In genomic region chr5:133130387-133131118, GRCh38 we compare ENCODE assay signal across 2 cellular contexts.
TF ChIP-seq lines count a peak whose summit lies in the region.

No MANE protein-coding gene starts in this region.

TF ChIP-seq in K562, 482 proteins besides CTCF, POLR2A, EP300 and RAD21 (continued from another document):
- TF ChIP-seq CREB3 (tag; conservative IDR thresholded peaks at IDR 0.05; ENCODE audit: low read depth) (no peak), VEZF1 (CRISPR knock-in tag; IDR thresholded peaks at IDR 0.05) (peak; percentile 23; the same call in 1 of the 2 replicates), PRDM10 (IDR thresholded peaks at IDR 0.05; ENCODE audit: partially characterized antibody) (peak; percentile 9), GABPA (tag; conservative IDR thresholded peaks at IDR 0.05; ENCODE audit: low read depth) (peak; percentile 45; the same call in 1 of the 2 replicates), FOSL1 (tag; conservative IDR thresholded peaks at IDR 0.05) (peak; percentile 41)
TF ChIP-seq in K562: peak in this region for 7.

TF ChIP-seq in SK-N-SH treated with all-trans-retinoic acid at 6 μM for 48 hours, 23 proteins besides CTCF, POLR2A, EP300 and RAD21 (continued from another document):
- TF ChIP-seq POU6F1 (CRISPR knock-in tag; IDR thresholded peaks at IDR 0.05; ENCODE audit: borderline replicate concordance, low read depth) (no peak), TCF4 (CRISPR knock-in tag; IDR thresholded peaks at IDR 0.05; ENCODE audit: borderline replicate concordance) (no peak), PATZ1 (CRISPR knock-in tag; IDR thresholded peaks at IDR 0.05; ENCODE audit: borderline replicate concordance) (no peak), TSHZ2 (CRISPR knock-in tag; IDR thresholded peaks at IDR 0.05) (no peak), ISL1 (CRISPR knock-in tag; IDR thresholded peaks at IDR 0.05) (no peak), CSDC2 (CRISPR knock-in tag; IDR thresholded peaks at IDR 0.05) (no peak)
